Comparison of ENCODE assay signal across 8 cellular contexts in the genomic region with DNA sequence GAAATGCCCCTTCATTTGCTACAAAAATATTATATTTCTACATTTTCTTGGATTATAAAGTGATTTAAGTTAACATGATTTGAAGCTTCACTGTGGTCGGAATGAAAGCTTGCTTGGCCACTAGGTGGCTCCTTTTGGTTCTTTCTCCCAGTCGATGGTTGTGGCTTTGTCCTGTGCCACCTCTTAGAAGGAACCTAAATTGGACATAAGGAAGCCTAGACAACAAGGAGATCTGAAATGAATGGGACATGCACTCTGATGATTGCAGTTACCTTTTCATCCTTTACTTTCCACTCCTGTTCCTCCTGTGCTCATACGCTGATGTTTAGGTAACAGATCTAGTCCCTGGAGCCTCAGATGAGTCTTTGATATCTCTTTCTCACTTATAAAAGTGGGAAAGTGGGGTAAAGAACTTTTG. TPM values are rescaled to one million over a fixed set of nuclear protein-coding genes. Genes with fewer than 3 reads are reported as not detected.
DNase-seq lines count a peak whose midpoint lies in the region; ATAC-seq and TF ChIP-seq lines count a peak whose summit lies in the region.

No MANE protein-coding gene starts in this region.

- no peak overlapping the region for H3K9ac ChIP-seq in fibroblast of lung (ENCODE audit: insufficient read depth, low read length)

- H3K27ac ChIP-seq in C4-2B (no peak overlapping the region), RWPE1 (no peak overlapping the region), fibroblast of lung (ENCODE audit: insufficient read depth, low read length) (no peak overlapping the region)

- no peak overlapping the region for H3K4me2 ChIP-seq in fibroblast of lung (ENCODE audit: extremely low read depth, insufficient read depth, low read length)

- no peaks in the 10 kb centered on the region for H3K9me3 ChIP-seq in fibroblast of lung (ENCODE audit: control insufficient read depth, insufficient read depth, low read depth, low read length)

- H3K4me1 ChIP-seq in fibroblast of lung (ENCODE audit: control insufficient read depth, extremely low read depth, insufficient read depth, low read length), result peaks cover 2% of the 10 kb centered on the region

- no peak overlapping the region for H3K4me3 ChIP-seq in fibroblast of lung (replicated peaks in 1 of 4; ENCODE audit: control extremely low read depth in 1 of 4, insufficient read depth in 1 of 4, low read depth in 3 of 4, low read length in 4 of 4)

- POLR2A ChIA-PET in RWPE1 (lab: Yijun Ruan, JAX; ENCODE audit: low non-redundant PET), result no interaction called here

- no peaks in the 10 kb centered on the region for H3K36me3 ChIP-seq in fibroblast of lung (ENCODE audit: control insufficient read depth, insufficient read depth, low read length)

- H3K79me2 ChIP-seq in fibroblast of lung (ENCODE audit: control insufficient read depth, insufficient read depth, low read length), result peaks cover 6% of the 10 kb centered on the region

- TF ChIP-seq CTCF in C4-2B (conservative IDR thresholded peaks at IDR 0.05), result peak; percentile 79
- peak; percentile 50 for TF ChIP-seq CTCF in RWPE1 (conservative IDR thresholded peaks at IDR 0.05; ENCODE audit: low read depth)
- peak; percentile 48 to 74 for TF ChIP-seq CTCF in fibroblast of lung (conservative IDR thresholded peaks at IDR 0.05 in 1 of 2, IDR thresholded peaks at IDR 0.05 in 1 of 2; ENCODE audit: low read depth in 1 of 2, low read length in 2 of 2)

- H3K27me3 ChIP-seq in fibroblast of lung (ENCODE audit: control insufficient read depth, insufficient read depth, low read length), result no peaks in the 10 kb centered on the region

- no peak overlapping the region for H2AFZ ChIP-seq in fibroblast of lung (ENCODE audit: low read length)

- CTCF ChIA-PET in RWPE1 (lab: Yijun Ruan, JAX), result interaction anchor here (0.5 to 1.6 kb wide), 9 partner anchors 11 to 1477 kb away, joined by 3 to 5 read pairs (median 3); no protein-coding TSS in a partner anchor

- DNase-seq in RWPE1 (ENCODE audit: low spot score) (no peak), fibroblast of lung (ENCODE audit: low read depth in 2 of 2) (peak in 1 of 2 donors; percentile 37), NCI-H2107 treated with DMSO at 0.1 percent for 48 hours (lab: John Stamatoyannopoulos, UW; ENCODE audit: unreplicated experiment) (no peak), epidermal melanocyte (ENCODE audit: insufficient read length, low spot score) (no peak)
- peak; percentile 10 for DNase-seq in stimulated activated CD4-positive, alpha-beta T cell treated with anti-CD3 and anti-CD28 coated beads, Interleukin-4, amount 100 ng/mL, for 1 hour

- ATAC-seq in GM18519 (IDR thresholded peaks at IDR 0.05; ENCODE audit: low FRiP score, unreplicated experiment) (peak; percentile 49), esophagus mucosa (no peak)

- no peaks in the 10 kb centered on the region for H4K20me1 ChIP-seq in fibroblast of lung (ENCODE audit: control insufficient read depth, extremely low read depth, insufficient read depth, low read length)

RNA-seq across cellular contexts. Expression of a gene that starts 39.2 kb away (rescaled TPM):
- 42.9 and 61.1 TPM in 2 replicates for total RNA-seq in fibroblast of lung
- polyA plus RNA-seq in fibroblast of lung, result 97.6 and 117 TPM in 2 replicates
- polyA plus RNA-seq in fibroblast of lung (2012), result 55.2 and 62.3 TPM in 2 replicates
- 84.1 and 89.2 TPM in 2 replicates for polyA minus RNA-seq in fibroblast of lung (ENCODE audit: low replicate concordance)
- total RNA-seq in esophagus mucosa, result 33.3 TPM

RNA-seq across cellular contexts. Expression of a gene that starts 39.5 kb away (rescaled TPM):
- total RNA-seq in fibroblast of lung, result 6.9 and 7.4 TPM in 2 replicates
- 10.3 and 13.0 TPM in 2 replicates for polyA plus RNA-seq in fibroblast of lung
- 7.3 and 9.0 TPM in 2 replicates for polyA plus RNA-seq in fibroblast of lung (2012)
- 0.75 and 1.8 TPM in 2 replicates for polyA minus RNA-seq in fibroblast of lung (ENCODE audit: low replicate concordance)
- total RNA-seq in esophagus mucosa, result 2.9 TPM
